8 cellular contexts compared by ENCODE assay signal in genomic region chr1:203794764-203795381, GRCh38. TPM values are rescaled to one million over a fixed set of nuclear protein-coding genes. Genes with fewer than 3 reads are reported as not detected.
DNase-seq lines count a peak whose midpoint lies in the region; ATAC-seq and TF ChIP-seq lines count a peak whose summit lies in the region.

No MANE protein-coding gene starts in this region.

- CTCF ChIA-PET in activated CD8-positive, alpha-beta T cell treated with anti-CD3 and anti-CD28 coated beads, Interleukin-2, amount 10 ng/mL, durations not matched to agents 7 days and 5 days (lab: Charles Lee), result interaction anchor here (1.2 kb wide), 1 partner anchor 30 kb away, joined by 6 read pairs; the partner anchor contains the start of gene LAX1

- H3K36me3 ChIP-seq in left ventricle myocardium inferior (peaks cover 4% of the 10 kb centered on the region), smooth muscle cell (ENCODE audit: low read depth) (no peaks in the 10 kb centered on the region)

- no peak for DNase-seq in HFF-Myc (ENCODE audit: extremely low read depth, low read depth)
- DNase-seq in activated CD8-positive, alpha-beta T cell treated with anti-CD3 and anti-CD28 coated beads, Interleukin-2, amount 10 ng/mL, durations not matched to agents 7 days and 5 days, result no peak
- no peak for DNase-seq in left ventricle myocardium inferior
- DNase-seq in smooth muscle cell (lab: John Stamatoyannopoulos, UW; ENCODE audit: unreplicated experiment), result no peak
- no peak for DNase-seq in stimulated activated CD4-positive, alpha-beta T cell treated with anti-CD3 and anti-CD28 coated beads, Interleukin-4, amount 100 ng/mL, for 1 hour
- DNase-seq in AML-193 (lab: John Stamatoyannopoulos, UW), result no peak

- H3K27me3 Mint-ChIP-seq in activated CD8-positive, alpha-beta T cell treated with anti-CD3 and anti-CD28 coated beads, Interleukin-2, amount 10 ng/mL, durations not matched to agents 7 days and 5 days (ENCODE audit: low read depth), result no peaks in the 10 kb centered on the region

- H3K9ac ChIP-seq in smooth muscle cell (ENCODE audit: low read depth), result peak overlapping the region; percentile 99

- H3K4me2 ChIP-seq in smooth muscle cell, result peak overlapping the region; percentile 92

- peak overlapping the region; percentile 100 for H3K4me3 Mint-ChIP-seq in activated CD8-positive, alpha-beta T cell treated with anti-CD3 and anti-CD28 coated beads, Interleukin-2, amount 10 ng/mL, durations not matched to agents 7 days and 5 days

- H3K27me3 ChIP-seq in left ventricle myocardium inferior (ENCODE audit: low read depth) (no peaks in the 10 kb centered on the region), smooth muscle cell (ENCODE audit: low read depth) (no peaks in the 10 kb centered on the region)

- H2AFZ ChIP-seq in smooth muscle cell (ENCODE audit: low read depth), result peak overlapping the region; percentile 79

- H3K4me1 ChIP-seq in left ventricle myocardium inferior (peaks cover 42% of the 10 kb centered on the region), smooth muscle cell (ENCODE audit: low read depth) (peaks cover 16% of the 10 kb centered on the region)

- peak overlapping the region; percentile 98 for H3K27ac Mint-ChIP-seq in activated CD8-positive, alpha-beta T cell treated with anti-CD3 and anti-CD28 coated beads, Interleukin-2, amount 10 ng/mL, durations not matched to agents 7 days and 5 days

- H3K79me2 ChIP-seq in smooth muscle cell (ENCODE audit: low read depth), result peaks cover 41% of the 10 kb centered on the region

- H3K36me3 Mint-ChIP-seq in activated CD8-positive, alpha-beta T cell treated with anti-CD3 and anti-CD28 coated beads, Interleukin-2, amount 10 ng/mL, durations not matched to agents 7 days and 5 days (ENCODE audit: low read depth), result peaks cover 40% of the 10 kb centered on the region

- intact Hi-C loops in left ventricle myocardium inferior (cut with micrococcal nuclease), result no loop called here

- POLR2A ChIA-PET in activated CD8-positive, alpha-beta T cell treated with anti-CD3 and anti-CD28 coated beads, Interleukin-2, amount 10 ng/mL, durations not matched to agents 7 days and 5 days (lab: Charles Lee), result interaction anchor here (1.7 kb wide), 1 partner anchor 29 kb away, joined by 16 read pairs; the partner anchor contains the start of gene LAX1

- peaks cover 38% of the 10 kb centered on the region for H4K20me1 ChIP-seq in smooth muscle cell (ENCODE audit: low read depth)

- peaks cover 4% of the 10 kb centered on the region for H3K9me3 Mint-ChIP-seq in activated CD8-positive, alpha-beta T cell treated with anti-CD3 and anti-CD28 coated beads, Interleukin-2, amount 10 ng/mL, durations not matched to agents 7 days and 5 days (ENCODE audit: insufficient read depth)

- TF ChIP-seq CTCF in HFF-Myc (IDR thresholded peaks at IDR 0.05; ENCODE audit: low read depth, low read length, missing control alignments) (no peak), left ventricle myocardium inferior (IDR thresholded peaks at IDR 0.05; ENCODE audit: borderline replicate concordance) (no peak), smooth muscle cell (IDR thresholded peaks at IDR 0.05; ENCODE audit: borderline replicate concordance, insufficient read depth, poor library complexity, severe bottlenecking) (no peak)

- 82% methylated on average over 17 of the region's 17 CpGs for WGBS in smooth muscle cell (ENCODE audit: low lambda C conversion rate)

- no peak for ATAC-seq in activated CD8-positive, alpha-beta T cell treated with anti-CD3 and anti-CD28 coated beads, Interleukin-2, amount 10 ng/mL, durations not matched to agents 7 days and 5 days
- ATAC-seq in GM19455 (IDR thresholded peaks at IDR 0.05; ENCODE audit: unreplicated experiment) (no peak), HG02588 (IDR thresholded peaks at IDR 0.05; ENCODE audit: unreplicated experiment) (no peak)

- H3F3A ChIP-seq in smooth muscle cell (ENCODE audit: low read depth), result no peaks in the 10 kb centered on the region

- H3K27ac ChIP-seq in left ventricle myocardium inferior (replicated peaks) (peak overlapping the region; percentile 96), smooth muscle cell (ENCODE audit: low read depth) (peak overlapping the region; percentile 99)

- peaks cover 39% of the 10 kb centered on the region for H3K4me1 Mint-ChIP-seq in activated CD8-positive, alpha-beta T cell treated with anti-CD3 and anti-CD28 coated beads, Interleukin-2, amount 10 ng/mL, durations not matched to agents 7 days and 5 days (ENCODE audit: low read depth)

- H3K4me3 ChIP-seq in HFF-Myc (replicated peaks; ENCODE audit: low read depth, low read length), result peak overlapping the region; percentile 59
- peak overlapping the region; percentile 77 for H3K4me3 ChIP-seq in left ventricle myocardium inferior
- H3K4me3 ChIP-seq in smooth muscle cell, result peak overlapping the region; percentile 95

- H3K9me3 ChIP-seq in left ventricle myocardium inferior (replicated peaks), result no peaks in the 10 kb centered on the region
- H3K9me3 ChIP-seq in smooth muscle cell (replicated peaks; ENCODE audit: low read depth), result no peaks in the 10 kb centered on the region

RNA-seq across cellular contexts. Expression of gene ZBED6, which starts 0.6 kb away (rescaled TPM):
- 10 to 100 TPM; 16.3 to 18.4 TPM for total RNA-seq in activated CD8-positive, alpha-beta T cell treated with anti-CD3 and anti-CD28 coated beads, Interleukin-2, amount 10 ng/mL, durations not matched to agents 7 days and 5 days
- total RNA-seq in left ventricle myocardium inferior (11.1 TPM), smooth muscle cell (32.0 and 39.4 TPM in 2 replicates)
- 1.9 and 3.0 TPM in 2 replicates for polyA plus RNA-seq in smooth muscle cell

RNA-seq across cellular contexts. Expression of gene ZC3H11A, which starts 0.6 kb away (rescaled TPM):
- total RNA-seq in activated CD8-positive, alpha-beta T cell treated with anti-CD3 and anti-CD28 coated beads, Interleukin-2, amount 10 ng/mL, durations not matched to agents 7 days and 5 days, result 10 to 100 TPM; 79.0 to 84.0 TPM
- total RNA-seq in left ventricle myocardium inferior (50.1 TPM), smooth muscle cell (140 and 174 TPM in 2 replicates)
- polyA plus RNA-seq in smooth muscle cell, result 28.4 and 42.2 TPM in 2 replicates

RNA-seq across cellular contexts. Expression of gene LAX1, which starts 29.9 kb away (rescaled TPM):
- 10 to 100 TPM; 14.5 to 15.5 TPM for total RNA-seq in activated CD8-positive, alpha-beta T cell treated with anti-CD3 and anti-CD28 coated beads, Interleukin-2, amount 10 ng/mL, durations not matched to agents 7 days and 5 days
- not detected for total RNA-seq in left ventricle myocardium inferior
- 0.36 and 0.40 TPM in 2 replicates for total RNA-seq in smooth muscle cell
- 0.27 TPM in 1 of 2 replicates, not detected in the other for polyA plus RNA-seq in smooth muscle cell

Comparison
In these comparisons a context has a peak if more than half of its experiments do, and no peak if none do; other contexts are left out.
1. RNA of gene LAX1, which starts 29.9 kb away (total RNA-seq): 14.5 to 15.5 TPM in activated CD8-positive, alpha-beta T cell treated with anti-CD3 and anti-CD28 coated beads, Interleukin-2, amount 10 ng/mL, durations not matched to agents 7 days and 5 days; 0.36 to 0.40 TPM in smooth muscle cell and not detected in left ventricle myocardium inferior (single experiment); every median in the first group is over 10 times any median in the second.
2. Peak in every context shown above with its lines, with median percentiles within 50 percentile points of each other: H3K4me3 ChIP-seq.